ENCODE assay signal across 27 cellular contexts in genomic region chr5:30376848-30377247, GRCh38.
"Had no signal": no experiment of that assay in that cellular context is flagged by ENCODE, and none has a peak within 500 bp of the region (broad histone marks: within the 10 kb centered on the region; RNA-seq: fewer than 3 reads in every experiment).

No MANE protein-coding gene starts in this region.

- H3K9me3 Mint-ChIP-seq: nephron; neural progenitor cell; stimulated activated naive CD8-positive, alpha-beta T cell treated with anti-CD3 and anti-CD28 coated beads, Interleukin-15, Interleukin-2, amounts not matched to agents 100 ng/mL and 50 ng/mL, for 24 hours had no signal

- H3K9ac ChIP-seq: neural progenitor cell, parathyroid adenoma had no signal

- H3K4me3 Mint-ChIP-seq: nephron; neural progenitor cell; stimulated activated effector memory CD8-positive, alpha-beta T cell treated with anti-CD3 and anti-CD28 coated beads, Interleukin-12 subunit alpha, Interleukin-12 subunit beta, amount 100 ng/mL, for 72 hours; stimulated activated naive B cell treated with anti-CD40 and anti-IgM and Interleukin-4, amounts not matched to agents 10 μg/mL and 1 μg/mL and 100 μg/mL, for 72 hours; stimulated activated naive CD8-positive, alpha-beta T cell treated with anti-CD3 and anti-CD28 coated beads, Interleukin-15, Interleukin-2, amounts not matched to agents 100 ng/mL and 50 ng/mL, for 24 hours had no signal

- H3K79me2 ChIP-seq: parathyroid adenoma had no signal

- H2AFZ ChIP-seq: neural progenitor cell, parathyroid adenoma had no signal

- H3K36me3 Mint-ChIP-seq: neural progenitor cell; stimulated activated effector memory CD8-positive, alpha-beta T cell treated with anti-CD3 and anti-CD28 coated beads, Interleukin-12 subunit alpha, Interleukin-12 subunit beta, amount 100 ng/mL, for 72 hours; stimulated activated naive B cell treated with anti-CD40 and anti-IgM and Interleukin-4, amounts not matched to agents 10 μg/mL and 1 μg/mL and 100 μg/mL, for 72 hours had no signal

- H3K27me3 Mint-ChIP-seq: progenitor cell of endocrine pancreas; stimulated activated naive B cell treated with anti-CD40 and anti-IgM and Interleukin-4, amounts not matched to agents 10 μg/mL and 1 μg/mL and 100 μg/mL, for 72 hours; stimulated activated naive CD8-positive, alpha-beta T cell treated with anti-CD3 and anti-CD28 coated beads, Interleukin-15, Interleukin-2, amounts not matched to agents 100 ng/mL and 50 ng/mL, for 24 hours had no signal

- H3K4me1 ChIP-seq: neural progenitor cell, parathyroid adenoma, psoas muscle, right lobe of liver, sigmoid colon, stomach, thyroid gland, tibial nerve, upper lobe of left lung, vagina had no signal

- H3K4me1 Mint-ChIP-seq: nephron; stimulated activated effector memory CD8-positive, alpha-beta T cell treated with anti-CD3 and anti-CD28 coated beads, Interleukin-12 subunit alpha, Interleukin-12 subunit beta, amount 100 ng/mL, for 72 hours; stimulated activated naive B cell treated with anti-CD40 and anti-IgM and Interleukin-4, amounts not matched to agents 10 μg/mL and 1 μg/mL and 100 μg/mL, for 72 hours had no signal

- ATAC-seq: psoas muscle; right cardiac atrium; right lobe of liver; stimulated activated effector memory CD8-positive, alpha-beta T cell treated with anti-CD3 and anti-CD28 coated beads, Interleukin-12 subunit alpha, Interleukin-12 subunit beta, amount 100 ng/mL, for 72 hours; stimulated activated naive B cell treated with anti-CD40 and anti-IgM and Interleukin-4, amounts not matched to agents 10 μg/mL and 1 μg/mL and 100 μg/mL, for 72 hours had no signal

- H3K27ac Mint-ChIP-seq: nephron; neural progenitor cell; progenitor cell of endocrine pancreas; stimulated activated effector memory CD8-positive, alpha-beta T cell treated with anti-CD3 and anti-CD28 coated beads, Interleukin-12 subunit alpha, Interleukin-12 subunit beta, amount 100 ng/mL, for 72 hours; stimulated activated naive B cell treated with anti-CD40 and anti-IgM and Interleukin-4, amounts not matched to agents 10 μg/mL and 1 μg/mL and 100 μg/mL, for 72 hours; stimulated activated naive CD8-positive, alpha-beta T cell treated with anti-CD3 and anti-CD28 coated beads, Interleukin-15, Interleukin-2, amounts not matched to agents 100 ng/mL and 50 ng/mL, for 24 hours had no signal

- H3K9me3 ChIP-seq: ovary, psoas muscle, right lobe of liver, sigmoid colon, stomach, thoracic aorta, thyroid gland, tibial nerve, upper lobe of left lung, vagina had no signal

- DNase-seq: occipital lobe; ovary; posterior cingulate gyrus; psoas muscle; right cardiac atrium; right lobe of liver; sigmoid colon; small intestine; stimulated activated CD4-positive, alpha-beta T cell treated with anti-CD3 and anti-CD28 coated beads, Interleukin-15, amount 100 ng/mL, for 24 hours; stimulated activated CD4-positive, alpha-beta T cell treated with anti-CD3 and anti-CD28 coated beads, Interleukin-2, amount 100 ng/mL, for 24 hours; stimulated activated CD4-positive, alpha-beta T cell treated with anti-CD3 and anti-CD28 coated beads, Interleukin-2, amount 100 ng/mL, for 48 hours; stimulated activated CD4-positive, alpha-beta T cell treated with anti-CD3 and anti-CD28 coated beads, Interleukin-4, amount 100 ng/mL, for 24 hours; stimulated activated naive B cell treated with anti-CD40 and anti-IgM and Interleukin-4, amounts not matched to agents 10 μg/mL and 1 μg/mL and 100 μg/mL, for 72 hours; stimulated activated naive CD4-positive, alpha-beta T cell treated with Interleukin-2 at 50 U/mL for 16 hours; stomach; thyroid gland; trophoblast cell; upper lobe of left lung had no signal

- H3K27me3 ChIP-seq: neural progenitor cell, ovary, right lobe of liver, sigmoid colon, stomach, thyroid gland, tibial nerve, upper lobe of left lung, vagina had no signal

- H3K27ac ChIP-seq: neural progenitor cell, ovary, parathyroid adenoma, psoas muscle, right lobe of liver, sigmoid colon, stomach, thoracic aorta, thyroid gland, tibial nerve, upper lobe of left lung, vagina had no signal

- H3K4me2 ChIP-seq: neural progenitor cell had no signal

- H3K36me3 ChIP-seq: neural progenitor cell, ovary, right lobe of liver, sigmoid colon, stomach, thoracic aorta, thyroid gland, tibial nerve, upper lobe of left lung, vagina had no signal

- H3K4me3 ChIP-seq: neural progenitor cell, ovary, psoas muscle, right lobe of liver, sigmoid colon, stomach, thoracic aorta, thyroid gland, tibial nerve, upper lobe of left lung, vagina had no signal
